Comparison of ENCODE assay signal across 1 cellular context in genomic region chr12:45215419-45216296, GRCh38.
TF ChIP-seq lines count a peak whose summit lies in the region.

A gene with protein sequence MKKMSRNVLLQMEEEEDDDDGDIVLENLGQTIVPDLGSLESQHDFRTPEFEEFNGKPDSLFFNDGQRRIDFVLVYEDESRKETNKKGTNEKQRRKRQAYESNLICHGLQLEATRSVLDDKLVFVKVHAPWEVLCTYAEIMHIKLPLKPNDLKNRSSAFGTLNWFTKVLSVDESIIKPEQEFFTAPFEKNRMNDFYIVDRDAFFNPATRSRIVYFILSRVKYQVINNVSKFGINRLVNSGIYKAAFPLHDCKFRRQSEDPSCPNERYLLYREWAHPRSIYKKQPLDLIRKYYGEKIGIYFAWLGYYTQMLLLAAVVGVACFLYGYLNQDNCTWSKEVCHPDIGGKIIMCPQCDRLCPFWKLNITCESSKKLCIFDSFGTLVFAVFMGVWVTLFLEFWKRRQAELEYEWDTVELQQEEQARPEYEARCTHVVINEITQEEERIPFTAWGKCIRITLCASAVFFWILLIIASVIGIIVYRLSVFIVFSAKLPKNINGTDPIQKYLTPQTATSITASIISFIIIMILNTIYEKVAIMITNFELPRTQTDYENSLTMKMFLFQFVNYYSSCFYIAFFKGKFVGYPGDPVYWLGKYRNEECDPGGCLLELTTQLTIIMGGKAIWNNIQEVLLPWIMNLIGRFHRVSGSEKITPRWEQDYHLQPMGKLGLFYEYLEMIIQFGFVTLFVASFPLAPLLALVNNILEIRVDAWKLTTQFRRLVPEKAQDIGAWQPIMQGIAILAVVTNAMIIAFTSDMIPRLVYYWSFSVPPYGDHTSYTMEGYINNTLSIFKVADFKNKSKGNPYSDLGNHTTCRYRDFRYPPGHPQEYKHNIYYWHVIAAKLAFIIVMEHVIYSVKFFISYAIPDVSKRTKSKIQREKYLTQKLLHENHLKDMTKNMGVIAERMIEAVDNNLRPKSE (plus strand): TSS chr12:45216095. CDS start chr12:45216322, 227 bp downstream.

TF ChIP-seq in HEK293, 187 proteins besides CTCF, POLR2A, EP300 and RAD21 (continued from another document and continues in another):
- TF ChIP-seq REST (tag by site-specific recombination; IDR thresholded peaks at IDR 0.05) = no peak; the same call in 1 of the 2 replicates
- TF ChIP-seq KLF8 (tag by site-specific recombination; IDR thresholded peaks at IDR 0.05) = peak; percentile 59
- peak; percentile 71; the same call in 1 of the 2 replicates for TF ChIP-seq ZNF629 (tag by site-specific recombination; IDR thresholded peaks at IDR 0.05)
- TF ChIP-seq ZNF266 (tag by site-specific recombination; IDR thresholded peaks at IDR 0.05; ENCODE audit: low read depth) = no peak
- TF ChIP-seq, protein P1, sequence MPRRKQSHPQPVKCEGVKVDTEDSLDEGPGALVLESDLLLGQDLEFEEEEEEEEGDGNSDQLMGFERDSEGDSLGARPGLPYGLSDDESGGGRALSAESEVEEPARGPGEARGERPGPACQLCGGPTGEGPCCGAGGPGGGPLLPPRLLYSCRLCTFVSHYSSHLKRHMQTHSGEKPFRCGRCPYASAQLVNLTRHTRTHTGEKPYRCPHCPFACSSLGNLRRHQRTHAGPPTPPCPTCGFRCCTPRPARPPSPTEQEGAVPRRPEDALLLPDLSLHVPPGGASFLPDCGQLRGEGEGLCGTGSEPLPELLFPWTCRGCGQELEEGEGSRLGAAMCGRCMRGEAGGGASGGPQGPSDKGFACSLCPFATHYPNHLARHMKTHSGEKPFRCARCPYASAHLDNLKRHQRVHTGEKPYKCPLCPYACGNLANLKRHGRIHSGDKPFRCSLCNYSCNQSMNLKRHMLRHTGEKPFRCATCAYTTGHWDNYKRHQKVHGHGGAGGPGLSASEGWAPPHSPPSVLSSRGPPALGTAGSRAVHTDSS (tag by site-specific recombination; IDR thresholded peaks at IDR 0.05) = no peak
- TF ChIP-seq, protein P2, sequence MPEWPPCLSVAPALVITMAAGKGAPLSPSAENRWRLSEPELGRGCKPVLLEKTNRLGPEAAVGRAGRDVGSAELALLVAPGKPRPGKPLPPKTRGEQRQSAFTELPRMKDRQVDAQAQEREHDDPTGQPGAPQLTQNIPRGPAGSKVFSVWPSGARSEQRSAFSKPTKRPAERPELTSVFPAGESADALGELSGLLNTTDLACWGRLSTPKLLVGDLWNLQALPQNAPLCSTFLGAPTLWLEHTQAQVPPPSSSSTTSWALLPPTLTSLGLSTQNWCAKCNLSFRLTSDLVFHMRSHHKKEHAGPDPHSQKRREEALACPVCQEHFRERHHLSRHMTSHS (tag by site-specific recombination; IDR thresholded peaks at IDR 0.05) = no peak
- no peak for TF ChIP-seq ZNF248 (tag by site-specific recombination; IDR thresholded peaks at IDR 0.05)
- TF ChIP-seq, protein P3, sequence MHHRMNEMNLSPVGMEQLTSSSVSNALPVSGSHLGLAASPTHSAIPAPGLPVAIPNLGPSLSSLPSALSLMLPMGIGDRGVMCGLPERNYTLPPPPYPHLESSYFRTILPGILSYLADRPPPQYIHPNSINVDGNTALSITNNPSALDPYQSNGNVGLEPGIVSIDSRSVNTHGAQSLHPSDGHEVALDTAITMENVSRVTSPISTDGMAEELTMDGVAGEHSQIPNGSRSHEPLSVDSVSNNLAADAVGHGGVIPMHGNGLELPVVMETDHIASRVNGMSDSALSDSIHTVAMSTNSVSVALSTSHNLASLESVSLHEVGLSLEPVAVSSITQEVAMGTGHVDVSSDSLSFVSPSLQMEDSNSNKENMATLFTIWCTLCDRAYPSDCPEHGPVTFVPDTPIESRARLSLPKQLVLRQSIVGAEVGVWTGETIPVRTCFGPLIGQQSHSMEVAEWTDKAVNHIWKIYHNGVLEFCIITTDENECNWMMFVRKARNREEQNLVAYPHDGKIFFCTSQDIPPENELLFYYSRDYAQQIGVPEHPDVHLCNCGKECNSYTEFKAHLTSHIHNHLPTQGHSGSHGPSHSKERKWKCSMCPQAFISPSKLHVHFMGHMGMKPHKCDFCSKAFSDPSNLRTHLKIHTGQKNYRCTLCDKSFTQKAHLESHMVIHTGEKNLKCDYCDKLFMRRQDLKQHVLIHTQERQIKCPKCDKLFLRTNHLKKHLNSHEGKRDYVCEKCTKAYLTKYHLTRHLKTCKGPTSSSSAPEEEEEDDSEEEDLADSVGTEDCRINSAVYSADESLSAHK (tag by site-specific recombination; IDR thresholded peaks at IDR 0.05) = no peak; the same call in 1 of the 2 replicates
- no peak for TF ChIP-seq ZNF174 (tag by site-specific recombination; IDR thresholded peaks at IDR 0.05)
- TF ChIP-seq, protein P4, sequence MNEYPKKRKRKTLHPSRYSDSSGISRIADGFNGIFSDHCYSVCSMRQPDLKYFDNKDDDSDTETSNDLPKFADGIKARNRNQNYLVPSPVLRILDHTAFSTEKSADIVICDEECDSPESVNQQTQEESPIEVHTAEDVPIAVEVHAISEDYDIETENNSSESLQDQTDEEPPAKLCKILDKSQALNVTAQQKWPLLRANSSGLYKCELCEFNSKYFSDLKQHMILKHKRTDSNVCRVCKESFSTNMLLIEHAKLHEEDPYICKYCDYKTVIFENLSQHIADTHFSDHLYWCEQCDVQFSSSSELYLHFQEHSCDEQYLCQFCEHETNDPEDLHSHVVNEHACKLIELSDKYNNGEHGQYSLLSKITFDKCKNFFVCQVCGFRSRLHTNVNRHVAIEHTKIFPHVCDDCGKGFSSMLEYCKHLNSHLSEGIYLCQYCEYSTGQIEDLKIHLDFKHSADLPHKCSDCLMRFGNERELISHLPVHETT (tag by site-specific recombination; IDR thresholded peaks at IDR 0.05) = peak; percentile 77
- TF ChIP-seq IKZF3 (tag by site-specific recombination; IDR thresholded peaks at IDR 0.05) = peak; percentile 94
- no peak for TF ChIP-seq ZNF549 (tag by site-specific recombination; IDR thresholded peaks at IDR 0.05)
- no peak for TF ChIP-seq ZNF555 (tag by site-specific recombination; conservative IDR thresholded peaks at IDR 0.05)
- TF ChIP-seq ZNF560 (tag by site-specific recombination; IDR thresholded peaks at IDR 0.05; ENCODE audit: borderline replicate concordance) = no peak
- TF ChIP-seq ZNF626 (tag by site-specific recombination; IDR thresholded peaks at IDR 0.05) = no peak
- no peak for TF ChIP-seq ZNF449 (tag by site-specific recombination; IDR thresholded peaks at IDR 0.05)
- no peak for TF ChIP-seq HOXC10 (CRISPR knock-in tag; IDR thresholded peaks at IDR 0.05)
- TF ChIP-seq SALL2 (tag by site-specific recombination; IDR thresholded peaks at IDR 0.05; ENCODE audit: borderline replicate concordance) = no peak
- TF ChIP-seq ZBTB44 (tag by site-specific recombination; IDR thresholded peaks at IDR 0.05) = peak; percentile 25; the same call in 1 of the 2 replicates
- TF ChIP-seq ZNF548 (tag by site-specific recombination; IDR thresholded peaks at IDR 0.05) = no peak
- TF ChIP-seq, protein P5, sequence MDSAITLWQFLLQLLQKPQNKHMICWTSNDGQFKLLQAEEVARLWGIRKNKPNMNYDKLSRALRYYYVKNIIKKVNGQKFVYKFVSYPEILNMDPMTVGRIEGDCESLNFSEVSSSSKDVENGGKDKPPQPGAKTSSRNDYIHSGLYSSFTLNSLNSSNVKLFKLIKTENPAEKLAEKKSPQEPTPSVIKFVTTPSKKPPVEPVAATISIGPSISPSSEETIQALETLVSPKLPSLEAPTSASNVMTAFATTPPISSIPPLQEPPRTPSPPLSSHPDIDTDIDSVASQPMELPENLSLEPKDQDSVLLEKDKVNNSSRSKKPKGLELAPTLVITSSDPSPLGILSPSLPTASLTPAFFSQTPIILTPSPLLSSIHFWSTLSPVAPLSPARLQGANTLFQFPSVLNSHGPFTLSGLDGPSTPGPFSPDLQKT (IDR thresholded peaks at IDR 0.05; ENCODE audit: borderline replicate concordance, low read depth, low read length) = no peak
- no peak for TF ChIP-seq ZNF155 (tag by site-specific recombination; IDR thresholded peaks at IDR 0.05)
- TF ChIP-seq, protein P6, sequence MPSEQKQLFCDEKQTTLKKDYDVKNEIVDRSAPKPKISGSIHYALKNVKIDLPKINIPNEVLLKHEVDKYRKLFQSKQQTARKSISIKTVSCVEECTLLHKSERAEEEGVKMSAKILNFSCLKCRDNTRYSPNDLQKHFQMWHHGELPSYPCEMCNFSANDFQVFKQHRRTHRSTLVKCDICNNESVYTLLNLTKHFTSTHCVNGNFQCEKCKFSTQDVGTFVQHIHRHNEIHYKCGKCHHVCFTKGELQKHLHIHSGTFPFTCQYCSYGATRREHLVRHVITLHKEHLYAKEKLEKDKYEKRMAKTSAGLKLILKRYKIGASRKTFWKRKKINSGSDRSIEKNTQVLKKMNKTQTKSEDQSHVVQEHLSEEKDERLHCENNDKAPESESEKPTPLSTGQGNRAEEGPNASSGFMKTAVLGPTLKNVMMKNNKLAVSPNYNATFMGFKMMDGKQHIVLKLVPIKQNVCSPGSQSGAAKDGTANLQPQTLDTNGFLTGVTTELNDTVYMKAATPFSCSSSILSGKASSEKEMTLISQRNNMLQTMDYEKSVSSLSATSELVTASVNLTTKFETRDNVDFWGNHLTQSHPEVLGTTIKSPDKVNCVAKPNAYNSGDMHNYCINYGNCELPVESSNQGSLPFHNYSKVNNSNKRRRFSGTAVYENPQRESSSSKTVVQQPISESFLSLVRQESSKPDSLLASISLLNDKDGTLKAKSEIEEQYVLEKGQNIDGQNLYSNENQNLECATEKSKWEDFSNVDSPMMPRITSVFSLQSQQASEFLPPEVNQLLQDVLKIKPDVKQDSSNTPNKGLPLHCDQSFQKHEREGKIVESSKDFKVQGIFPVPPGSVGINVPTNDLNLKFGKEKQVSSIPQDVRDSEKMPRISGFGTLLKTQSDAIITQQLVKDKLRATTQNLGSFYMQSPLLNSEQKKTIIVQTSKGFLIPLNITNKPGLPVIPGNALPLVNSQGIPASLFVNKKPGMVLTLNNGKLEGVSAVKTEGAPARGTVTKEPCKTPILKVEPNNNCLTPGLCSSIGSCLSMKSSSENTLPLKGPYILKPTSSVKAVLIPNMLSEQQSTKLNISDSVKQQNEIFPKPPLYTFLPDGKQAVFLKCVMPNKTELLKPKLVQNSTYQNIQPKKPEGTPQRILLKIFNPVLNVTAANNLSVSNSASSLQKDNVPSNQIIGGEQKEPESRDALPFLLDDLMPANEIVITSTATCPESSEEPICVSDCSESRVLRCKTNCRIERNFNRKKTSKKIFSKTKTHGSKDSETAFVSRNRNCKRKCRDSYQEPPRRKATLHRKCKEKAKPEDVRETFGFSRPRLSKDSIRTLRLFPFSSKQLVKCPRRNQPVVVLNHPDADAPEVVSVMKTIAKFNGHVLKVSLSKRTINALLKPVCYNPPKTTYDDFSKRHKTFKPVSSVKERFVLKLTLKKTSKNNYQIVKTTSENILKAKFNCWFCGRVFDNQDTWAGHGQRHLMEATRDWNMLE (tag by site-specific recombination; conservative IDR thresholded peaks at IDR 0.05; ENCODE audit: low read depth) = 0 out of 2 replicates have a peak, but pooled peaks have one; percentile 41
- TF ChIP-seq GLIS1 (tag by site-specific recombination; IDR thresholded peaks at IDR 0.05) = no peak; the same call in 1 of the 2 replicates
- no peak for TF ChIP-seq ZNF26 (tag by site-specific recombination; IDR thresholded peaks at IDR 0.05)
- TF ChIP-seq EGR2 (tag by site-specific recombination; IDR thresholded peaks at IDR 0.05; ENCODE audit: low read depth) = peak; percentile 71
